18 cellular contexts compared by ENCODE assay signal in genomic region chr15:73747847-73748605, GRCh38. TPM values are rescaled to one million over a fixed set of nuclear protein-coding genes. Genes with fewer than 3 reads are reported as not detected.
DNase-seq lines count a peak whose midpoint lies in the region; ATAC-seq, FAIRE-seq and TF ChIP-seq lines count a peak whose summit lies in the region.
"Had no signal": no experiment of that assay in that cellular context is flagged by ENCODE, and none has a peak within 500 bp of the region (broad histone marks: within the 10 kb centered on the region; RNA-seq: fewer than 3 reads in every experiment).

No MANE protein-coding gene starts in this region.

- H3K4me3 Mint-ChIP-seq in neural crest cell (peak overlapping the region; percentile 27), endothelial cell (ENCODE audit: unreplicated experiment) (no peak overlapping the region)

- DNase-seq in NCI-H2171 (lab: John Stamatoyannopoulos, UW): peak; percentile 20
- peak; percentile 21 for DNase-seq in NCI-H82 treated with DMSO at 0.1 percent for 48 hours (lab: John Stamatoyannopoulos, UW; ENCODE audit: unreplicated experiment)
- DNase-seq in neural crest cell (ENCODE audit: low read depth, low spot score): no peak
- no peak for DNase-seq in endothelial cell (ENCODE audit: low spot score)
- DNase-seq in GM19239 (ENCODE audit: insufficient read length, low spot score): no peak
- DNase-seq in RCC 7860 (ENCODE audit: low spot score): no peak
- DNase-seq: ACHN; CD4-positive, CD25-positive, alpha-beta regulatory T cell; DMS79; GOT3 had no signal

- no peak for ATAC-seq in GM19467 (IDR thresholded peaks at IDR 0.05; ENCODE audit: unreplicated experiment)
- ATAC-seq: GM12878, HCT116, HepG2 had no signal

- H3K4me1 ChIP-seq in HEK293 (ENCODE audit: control insufficient read depth, insufficient read depth, low read length): peaks cover under 1% of the 10 kb centered on the region; the same call in 1 of the 2 replicates

- FAIRE-seq in GM19239 (lab: Jason Lieb, UNC) (no peak), RCC 7860 (lab: Jason Lieb, UNC) (no peak)
- FAIRE-seq: GM12878, GM18507, HepG2, HTR-8/SVneo had no signal

- H3K27ac Mint-ChIP-seq in neural crest cell (ENCODE audit: unreplicated experiment) (peak overlapping the region; percentile 67), endothelial cell (ENCODE audit: unreplicated experiment) (no peak overlapping the region)
- H3K27ac Mint-ChIP-seq: CD4-positive, CD25-positive, alpha-beta regulatory T cell had no signal

- H3K9me3 Mint-ChIP-seq in neural crest cell (no peaks in the 10 kb centered on the region), endothelial cell (ENCODE audit: unreplicated experiment) (no peaks in the 10 kb centered on the region)

- TF ChIP-seq CTCF in HEK293 (tag by site-specific recombination; IDR thresholded peaks at IDR 0.05): no peak
- no peak for TF ChIP-seq CTCF in neural crest cell (conservative IDR thresholded peaks at IDR 0.05)
- no peak for TF ChIP-seq CTCF in endothelial cell (IDR thresholded peaks at IDR 0.05; ENCODE audit: unreplicated experiment)

- CTCF ChIA-PET in HEK293 (lab: Yijun Ruan, JAX): interaction anchor here (0.6 to 1.7 kb wide), 5 partner anchors 32 to 262 kb away, joined by 3 to 6 read pairs (median 3); no protein-coding TSS in a partner anchor

- peaks cover 0 to 10% of the 10 kb centered on the region in 2 experiments; a peak in 1 of 3 replicates for H3K36me3 ChIP-seq in HEK293 (ENCODE audit: control insufficient read depth in 2 of 2, insufficient read depth in 1 of 2, low read length in 2 of 2)
- H3K36me3 ChIP-seq: BLaER1 treated with 17β-estradiol and CSF1 and Interleukin-3, amounts not matched to agents 10 nM and 100 nM had no signal

- POLR2A ChIA-PET in HEK293 (lab: Yijun Ruan, JAX): interaction anchor here (0.6 to 1.1 kb wide), 2 partner anchors 9 to 35 kb away, joined by 3 to 4 read pairs; no protein-coding TSS in a partner anchor

- H3K9me3 ChIP-seq in HEK293 (ENCODE audit: control insufficient read depth, insufficient read depth, low read depth, low read length): no peaks in the 10 kb centered on the region
- H3K9me3 ChIP-seq: BLaER1 treated with 17β-estradiol and CSF1 and Interleukin-3, amounts not matched to agents 10 nM and 100 nM had no signal

- H3K36me3 Mint-ChIP-seq in neural crest cell (ENCODE audit: low read depth) (no peaks in the 10 kb centered on the region), endothelial cell (ENCODE audit: low read depth, unreplicated experiment) (no peaks in the 10 kb centered on the region)
- H3K36me3 Mint-ChIP-seq: CD4-positive, CD25-positive, alpha-beta regulatory T cell had no signal

- H3K4me1 Mint-ChIP-seq in neural crest cell (peaks cover 22% of the 10 kb centered on the region), endothelial cell (ENCODE audit: unreplicated experiment) (peaks cover 12% of the 10 kb centered on the region)

- H3K4me3 ChIP-seq in HEK293 (ENCODE audit: low read depth, low read length): no peak overlapping the region
- H3K4me3 ChIP-seq: BLaER1 treated with 17β-estradiol and CSF1 and Interleukin-3, amounts not matched to agents 10 nM and 100 nM; GM12878 had no signal

- H3K27me3 Mint-ChIP-seq in neural crest cell (ENCODE audit: low read depth) (peaks cover 13% of the 10 kb centered on the region), endothelial cell (ENCODE audit: unreplicated experiment) (peaks cover 8% of the 10 kb centered on the region)

- no peak overlapping the region for H3K27ac ChIP-seq in HEK293 (ENCODE audit: extremely low read depth, low read depth, low read length)
- H3K27ac ChIP-seq: BLaER1 treated with 17β-estradiol and CSF1 and Interleukin-3, amounts not matched to agents 10 nM and 100 nM had no signal

TF ChIP-seq in HEK293, 187 proteins besides CTCF, POLR2A, EP300 and RAD21:
- TF ChIP-seq INSM2 (tag by site-specific recombination; IDR thresholded peaks at IDR 0.05) (no peak), ZFHX2 (tag by site-specific recombination; conservative IDR thresholded peaks at IDR 0.05) (peak; percentile 91), ZNF169 (tag by site-specific recombination; IDR thresholded peaks at IDR 0.05) (no peak), ZNF654 (tag by site-specific recombination; IDR thresholded peaks at IDR 0.05; ENCODE audit: low read depth) (no peak), ZSCAN16 (tag by site-specific recombination; IDR thresholded peaks at IDR 0.05) (no peak), HOXD13 (CRISPR knock-in tag; IDR thresholded peaks at IDR 0.05; ENCODE audit: borderline replicate concordance) (no peak), ZNF776 (tag by site-specific recombination; IDR thresholded peaks at IDR 0.05; ENCODE audit: borderline replicate concordance) (no peak), EGR2 (tag by site-specific recombination; IDR thresholded peaks at IDR 0.05; ENCODE audit: low read depth) (peak; percentile 90)

RNA-seq across cellular contexts. Expression of gene INSYN1, which starts 5.1 kb away (rescaled TPM):
- total RNA-seq in neural crest cell (9.5 and 9.6 TPM in 2 replicates), endothelial cell (ENCODE audit: unreplicated experiment) (4.8 TPM)
- total RNA-seq: CD4-positive, CD25-positive, alpha-beta regulatory T cell; GM12878; HepG2 had no signal

Comparison
In these comparisons a context has a peak if more than half of its experiments do, and no peak if none do; other contexts are left out.
1. DNase-seq: peak in NCI-H2171 (single experiment) and NCI-H82 treated with DMSO at 0.1 percent for 48 hours (single experiment); none in neural crest cell (single experiment), endothelial cell (single experiment), GM19239 (single experiment) and RCC 7860 (single experiment).